In genomic region chr17:51629232-51629631, GRCh38 we compare ENCODE assay signal across 18 cellular contexts.
A peak's percentile ranks its signal among the peaks of the same experiment; 100 is the strongest.
DNase-seq lines count a peak whose midpoint lies in the region; ATAC-seq, FAIRE-seq and TF ChIP-seq lines count a peak whose summit lies in the region.
"Had no signal": no experiment of that assay in that cellular context is flagged by ENCODE, and none has a peak within 500 bp of the region (broad histone marks: within the 10 kb centered on the region; RNA-seq: fewer than 3 reads in every experiment).

No MANE protein-coding gene starts in this region.

- intact Hi-C loops in psoas muscle (cut with DNase I) = loop anchor here in 1 of 2 donors (10.0 kb wide), 1 partner anchor 56 kb away; no protein-coding TSS in a partner anchor
- intact Hi-C loops in tibial artery (cut with DNase I; ENCODE audit: low total_unique reads) = loop anchor here (10.0 kb wide), 1 partner anchor 486 kb away; no protein-coding TSS in a partner anchor

- peak; percentile 4 for DNase-seq in GM12865 (ENCODE audit: low read depth)
- no peak for DNase-seq in astrocyte (ENCODE audit: low read depth)
- DNase-seq in psoas muscle = no peak
- DNase-seq in tibial nerve (ENCODE audit: low spot score in 2 of 2) = no peak
- no peak for DNase-seq in AG08396 (ENCODE audit: low spot score)
- no peak for DNase-seq in tibial artery
- DNase-seq: CD4-positive, alpha-beta memory T cell; DMS153; DMS79; GDM1; H9 had no signal

- TF ChIP-seq POLR2A in tibial nerve (IDR thresholded peaks at IDR 0.05) = no peak

- H3K79me2 ChIP-seq in astrocyte (ENCODE audit: insufficient read depth, low read length) = no peaks in the 10 kb centered on the region

- H3K4me1 ChIP-seq in astrocyte (ENCODE audit: insufficient read depth, low read length) = no peaks in the 10 kb centered on the region
- H3K4me1 ChIP-seq in psoas muscle = peaks cover 19% of the 10 kb centered on the region
- no peaks in the 10 kb centered on the region for H3K4me1 ChIP-seq in tibial nerve
- no peaks in the 10 kb centered on the region for H3K4me1 ChIP-seq in tibial artery
- H3K4me1 ChIP-seq: A549, BLaER1 had no signal

- no peak overlapping the region for H3K4me2 ChIP-seq in astrocyte (ENCODE audit: low read length)
- H3K4me2 ChIP-seq: A549, BLaER1 had no signal

- peaks cover 7% of the 10 kb centered on the region for H3K27me3 Mint-ChIP-seq in astrocyte (ENCODE audit: low read depth, unreplicated experiment)

- H3K36me3 Mint-ChIP-seq in astrocyte (ENCODE audit: low read depth, unreplicated experiment) = no peaks in the 10 kb centered on the region
- H3K36me3 Mint-ChIP-seq: CD14-positive monocyte; CD4-positive, alpha-beta memory T cell had no signal

- no peak for TF ChIP-seq EP300 in tibial nerve (IDR thresholded peaks at IDR 0.05)

- H2AFZ ChIP-seq in astrocyte (ENCODE audit: low read depth, low read length) = no peak overlapping the region

- H3K27me3 ChIP-seq in astrocyte (ENCODE audit: insufficient read depth, low read length) (no peaks in the 10 kb centered on the region), psoas muscle (ENCODE audit: insufficient read depth in 3 of 3, low read length in 2 of 3) (no peaks in the 10 kb centered on the region), tibial nerve (no peaks in the 10 kb centered on the region), tibial artery (no peaks in the 10 kb centered on the region)
- H3K27me3 ChIP-seq: BLaER1 had no signal

- peaks cover 3% of the 10 kb centered on the region for H3K9me3 ChIP-seq in astrocyte (ENCODE audit: insufficient read depth, low read depth, low read length)
- no peaks in the 10 kb centered on the region for H3K9me3 ChIP-seq in psoas muscle
- no peaks in the 10 kb centered on the region for H3K9me3 ChIP-seq in tibial nerve
- H3K9me3 ChIP-seq in tibial artery = no peaks in the 10 kb centered on the region
- H3K9me3 ChIP-seq: A549, BLaER1 had no signal

- H3K27ac Mint-ChIP-seq in astrocyte (ENCODE audit: unreplicated experiment) = peak overlapping the region; percentile 3
- H3K27ac Mint-ChIP-seq: CD14-positive monocyte; CD4-positive, alpha-beta memory T cell had no signal

- H3K9ac ChIP-seq in astrocyte (ENCODE audit: low read length) = no peak overlapping the region
- H3K9ac ChIP-seq: BLaER1 had no signal

- no peak overlapping the region for H3K27ac ChIP-seq in astrocyte (ENCODE audit: low read depth, low read length)
- peak overlapping the region; percentile 31 for H3K27ac ChIP-seq in psoas muscle
- H3K27ac ChIP-seq in tibial nerve = no peak overlapping the region
- no peak overlapping the region for H3K27ac ChIP-seq in tibial artery
- H3K27ac ChIP-seq: 22Rv1, A549, BLaER1 had no signal

- peak; percentile 60 for ATAC-seq in GM19463 (IDR thresholded peaks at IDR 0.05; ENCODE audit: unreplicated experiment)
- peak; percentile 78 to 96 (median 91) for ATAC-seq in psoas muscle
- ATAC-seq in HG02678 (IDR thresholded peaks at IDR 0.05; ENCODE audit: unreplicated experiment) = no peak

- no peak overlapping the region for H3K4me3 Mint-ChIP-seq in astrocyte (ENCODE audit: unreplicated experiment)
- H3K4me3 Mint-ChIP-seq: CD14-positive monocyte; CD4-positive, alpha-beta memory T cell; H9 had no signal

- no peak overlapping the region for H3K4me3 ChIP-seq in GM12865 (ENCODE audit: low read depth, low read length)
- H3K4me3 ChIP-seq in astrocyte (ENCODE audit: insufficient read depth, low read depth, low read length) = no peak overlapping the region
- H3K4me3 ChIP-seq in psoas muscle = peak overlapping the region; percentile 8
- no peak overlapping the region for H3K4me3 ChIP-seq in tibial nerve
- no peak overlapping the region for H3K4me3 ChIP-seq in tibial artery
- H3K4me3 ChIP-seq: A549, BLaER1 had no signal

- 20 to 44% (median 40%) methylated on average over 3 of the region's 3 CpGs for WGBS in psoas muscle, 3 donors
- WGBS in tibial nerve, 2 donors = 75 to 83% methylated on average over 3 of the region's 3 CpGs

- no peak for FAIRE-seq in astrocyte (lab: Jason Lieb, UNC)
- FAIRE-seq: A549, H1 had no signal

- H4K20me1 ChIP-seq in astrocyte (ENCODE audit: insufficient read depth, low read length) = no peaks in the 10 kb centered on the region
- H4K20me1 ChIP-seq: BLaER1 had no signal

- TF ChIP-seq CTCF in GM12865 (IDR thresholded peaks at IDR 0.05; ENCODE audit: insufficient read depth, low read depth, low read length, missing control alignments) (no peak), astrocyte (IDR thresholded peaks at IDR 0.05; ENCODE audit: insufficient read depth, low read depth, low read length) (no peak), psoas muscle (IDR thresholded peaks at IDR 0.05) (no peak), tibial nerve (IDR thresholded peaks at IDR 0.05) (no peak), tibial artery (IDR thresholded peaks at IDR 0.05) (no peak)

- peaks cover 8% of the 10 kb centered on the region for H3K9me3 Mint-ChIP-seq in astrocyte (ENCODE audit: unreplicated experiment)
- H3K9me3 Mint-ChIP-seq: H9 had no signal

- H3K4me1 Mint-ChIP-seq in astrocyte (ENCODE audit: low read depth, unreplicated experiment) = peaks cover 19% of the 10 kb centered on the region
- H3K4me1 Mint-ChIP-seq: CD14-positive monocyte; CD4-positive, alpha-beta memory T cell had no signal

- H3K36me3 ChIP-seq in astrocyte (ENCODE audit: insufficient read depth, low read length) = no peaks in the 10 kb centered on the region
- no peaks in the 10 kb centered on the region for H3K36me3 ChIP-seq in psoas muscle (ENCODE audit: insufficient read depth in 1 of 2, low read depth in 1 of 2)
- H3K36me3 ChIP-seq in tibial nerve = no peaks in the 10 kb centered on the region
- H3K36me3 ChIP-seq in tibial artery = no peaks in the 10 kb centered on the region
- H3K36me3 ChIP-seq: BLaER1 had no signal
